In the genomic region with DNA sequence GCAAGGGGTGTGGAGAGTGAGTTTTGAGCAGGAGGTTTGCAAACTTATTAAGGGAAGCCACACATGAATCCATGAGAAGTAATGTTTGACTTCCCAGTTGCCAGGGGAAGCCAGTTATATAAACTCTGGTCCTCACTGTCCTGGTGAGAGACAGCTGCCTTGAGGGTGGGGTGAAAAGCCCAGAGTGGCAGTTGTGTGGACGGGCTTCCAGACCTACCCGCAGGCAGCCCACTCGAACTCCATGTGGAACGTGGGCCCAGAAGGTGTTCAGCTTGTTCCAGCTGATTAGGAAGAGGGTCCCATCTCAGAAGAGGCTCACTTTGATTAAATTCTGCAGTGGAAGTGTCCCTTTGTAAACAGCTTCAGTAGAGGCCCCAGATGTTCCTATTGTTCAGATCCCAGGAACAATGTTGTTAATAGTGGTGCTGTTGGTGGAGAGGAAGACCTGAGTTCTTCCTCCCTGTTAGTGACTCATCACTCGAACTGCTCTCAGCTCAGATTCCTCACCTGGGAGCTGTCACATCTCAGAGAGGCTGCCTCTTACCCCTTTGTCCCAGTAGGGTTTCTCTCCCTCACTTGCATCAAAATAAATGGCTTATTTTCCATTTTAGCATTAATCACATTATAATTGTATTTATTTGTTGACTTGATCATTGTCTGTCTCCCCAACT, we compare ENCODE assay signal across 13 cellular contexts.
DNase-seq lines count a peak whose midpoint lies in the region; ATAC-seq lines count a peak whose summit lies in the region.
"Had no signal": no experiment of that assay in that cellular context is flagged by ENCODE, and none has a peak within 500 bp of the region (broad histone marks: within the 10 kb centered on the region; RNA-seq: fewer than 3 reads in every experiment).

No MANE protein-coding gene starts in this region.

- H2AK5ac ChIP-seq in mesendoderm (ENCODE audit: low read length) = no peak overlapping the region

- H2BK120ac ChIP-seq in mesendoderm (ENCODE audit: low read depth, low read length) = no peak overlapping the region

- no peak overlapping the region for H2BK15ac ChIP-seq in mesendoderm (replicated peaks; ENCODE audit: low read depth)

- H3K18ac ChIP-seq in mesendoderm (ENCODE audit: low read length) = no peak overlapping the region

- peak overlapping the region; percentile 5 for H3K56ac ChIP-seq in mesendoderm (ENCODE audit: low read length)

- no peak overlapping the region for H2BK5ac ChIP-seq in mesendoderm (ENCODE audit: low read length)

- H3K36me3 ChIP-seq in H7 (replicated peaks; ENCODE audit: control insufficient read depth, insufficient read depth, low read length) = no peaks in the 10 kb centered on the region
- no peaks in the 10 kb centered on the region for H3K36me3 ChIP-seq in mesendoderm (ENCODE audit: control insufficient read depth, insufficient read depth, low read length)
- H3K36me3 ChIP-seq: upper lobe of right lung had no signal

- peaks cover 5% of the 10 kb centered on the region for H3K4me1 ChIP-seq in mesendoderm (ENCODE audit: control insufficient read depth, low read depth, low read length)
- H3K4me1 ChIP-seq: upper lobe of right lung had no signal

- no CpG with 5 or more reads among the region's 5 CpGs for WGBS in mesendoderm (ENCODE audit: extremely low coverage, insufficient coverage, low lambda C conversion rate)

- no peaks in the 10 kb centered on the region for H3K79me1 ChIP-seq in mesendoderm (ENCODE audit: low read length)

- peak; percentile 73 for DNase-seq in DMS53 treated with DMSO at 0.1 percent for 48 hours (lab: John Stamatoyannopoulos, UW; ENCODE audit: unreplicated experiment)
- DNase-seq in H7 = peak; percentile 53
- DNase-seq in SW480 (ENCODE audit: low spot score) = peak; percentile 42
- DNase-seq in mesendoderm = peak; percentile 76
- no peak for DNase-seq in NK-92 treated with Interleukin-12 subunit alpha and Interleukin-12 subunit beta, amount 100 ng/mL, for 24 hours (lab: John Stamatoyannopoulos, UW)
- DNase-seq in NCI-H82 (lab: John Stamatoyannopoulos, UW) = no peak
- DNase-seq: EL; kidney; NCI-H1048; NCI-H524 treated with DMSO at 0.1 percent for 48 hours; stimulated activated CD4-positive, alpha-beta T cell treated with anti-CD3 and anti-CD28 coated beads, Interleukin-2, amount 100 ng/mL, for 48 hours; upper lobe of right lung had no signal

- H3K27me3 ChIP-seq in H7 (ENCODE audit: control insufficient read depth, insufficient read depth, low read length) (no peaks in the 10 kb centered on the region), mesendoderm (ENCODE audit: insufficient read depth, low read length, poor library complexity) (no peaks in the 10 kb centered on the region)
- H3K27me3 ChIP-seq: upper lobe of right lung had no signal

- no peak overlapping the region for H3K4ac ChIP-seq in mesendoderm (ENCODE audit: low read depth, low read length)

- H3K79me2 ChIP-seq in mesendoderm (ENCODE audit: control insufficient read depth, insufficient read depth, low read length) = no peaks in the 10 kb centered on the region

- peak overlapping the region; percentile 12 for H3K27ac ChIP-seq in mesendoderm (ENCODE audit: low read depth, low read length)
- H3K27ac ChIP-seq: upper lobe of right lung had no signal

- no peak overlapping the region for H4K5ac ChIP-seq in mesendoderm (ENCODE audit: low read length)

- no peak overlapping the region for H3K23ac ChIP-seq in mesendoderm (ENCODE audit: low read length)

- no peak overlapping the region for H4K8ac ChIP-seq in mesendoderm (ENCODE audit: low read depth, low read length)

- H3K9ac ChIP-seq in mesendoderm (ENCODE audit: low read length) = no peak overlapping the region

- H3K4me3 ChIP-seq in H7 (ENCODE audit: insufficient read depth, low read depth, low read length) (no peak overlapping the region), mesendoderm (ENCODE audit: low read length) (no peak overlapping the region)
- H3K4me3 ChIP-seq: upper lobe of right lung had no signal

- H3K4me2 ChIP-seq in mesendoderm (ENCODE audit: low read length) = no peak overlapping the region

- ATAC-seq in GM18907 (IDR thresholded peaks at IDR 0.05; ENCODE audit: unreplicated experiment) = no peak
- ATAC-seq: upper lobe of right lung had no signal

Comparison
In these comparisons a context has a peak if more than half of its experiments do, and no peak if none do; other contexts are left out.
1. DNase-seq: peak in DMS53 treated with DMSO at 0.1 percent for 48 hours (single experiment), H7 (single experiment), SW480 (single experiment) and mesendoderm (single experiment); none in NK-92 treated with Interleukin-12 subunit alpha and Interleukin-12 subunit beta, amount 100 ng/mL, for 24 hours (single experiment) and NCI-H82 (single experiment).